26 cellular contexts compared by ENCODE assay signal in the genomic region with DNA sequence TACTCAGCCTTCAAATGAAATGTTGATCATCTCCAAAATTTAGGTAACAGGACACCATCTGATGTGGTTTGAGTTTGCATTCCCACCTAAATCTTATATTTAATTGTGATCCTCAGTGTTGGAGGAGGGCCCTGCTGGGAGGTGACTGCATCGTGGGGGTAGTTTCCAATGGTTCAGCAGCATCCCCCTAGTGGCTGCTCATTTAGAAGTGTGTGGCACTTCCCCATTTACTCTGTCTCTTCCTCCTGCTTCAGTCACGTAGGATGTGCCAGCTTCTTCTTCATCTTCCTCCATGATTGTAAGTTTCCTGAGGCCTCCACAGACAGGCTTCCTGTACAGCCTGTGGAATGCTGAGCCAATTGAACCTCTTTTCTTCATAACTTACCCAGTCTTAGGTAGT.
DNase-seq lines count a peak whose midpoint lies in the region; ATAC-seq and TF ChIP-seq lines count a peak whose summit lies in the region.
"Had no signal": no experiment of that assay in that cellular context is flagged by ENCODE, and none has a peak within 500 bp of the region (broad histone marks: within the 10 kb centered on the region; RNA-seq: fewer than 3 reads in every experiment).

No MANE protein-coding gene starts in this region.

- H3K4me3 ChIP-seq in BE2C (ENCODE audit: low read depth, low read length) = no peak overlapping the region
- H3K4me3 ChIP-seq in fibroblast of the aortic adventitia (ENCODE audit: low read depth, low read length) = no peak overlapping the region
- no peak overlapping the region for H3K4me3 ChIP-seq in CD8-positive, alpha-beta memory T cell (ENCODE audit: low read length)
- H3K4me3 ChIP-seq: lower lobe of right lung, MG63, pancreas had no signal

- TF ChIP-seq CTCF in BE2C (IDR thresholded peaks at IDR 0.05; ENCODE audit: low read depth, low read length) (peak; percentile 43), HFFc6 (IDR thresholded peaks at IDR 0.05) (peak; percentile 30), fibroblast of the aortic adventitia (IDR thresholded peaks at IDR 0.05; ENCODE audit: insufficient read depth, low read length) (peak; percentile 7)

- in situ Hi-C loops in SK-MEL-5 (cut with HindIII; ENCODE audit: low pct_unique_long_range_greater_than_20kb, low sequenced_read_pairs) = no loop called here

- no peaks in the 10 kb centered on the region for H3K9me3 ChIP-seq in BE2C
- H3K9me3 ChIP-seq in CD8-positive, alpha-beta memory T cell (ENCODE audit: low read length) = no peaks in the 10 kb centered on the region
- H3K9me3 ChIP-seq: pancreas had no signal

- no peak overlapping the region for H3K27ac ChIP-seq in CD8-positive, alpha-beta memory T cell (ENCODE audit: low read depth, low read length)
- H3K27ac ChIP-seq: lower lobe of right lung, pancreas, VCaP had no signal

- H3K27me3 ChIP-seq in BE2C = no peaks in the 10 kb centered on the region
- no peaks in the 10 kb centered on the region for H3K27me3 ChIP-seq in CD8-positive, alpha-beta memory T cell (ENCODE audit: insufficient read depth, low read length, poor library complexity, severe bottlenecking)
- H3K27me3 ChIP-seq: MG63, pancreas had no signal

- no peak overlapping the region for H3K4me3 Mint-ChIP-seq in HFFc6
- no peak overlapping the region for H3K4me3 Mint-ChIP-seq in CD8-positive, alpha-beta memory T cell
- H3K4me3 Mint-ChIP-seq: activated CD4-positive, alpha-beta memory T cell treated with anti-CD3 and anti-CD28 coated beads, Interleukin-2, amount 10 ng/mL, durations not matched to agents 7 days and 5 days; activated naive CD4-positive, alpha-beta T cell treated with anti-CD3 and anti-CD28 coated beads for 36 hours; naive B cell; stimulated activated naive B cell treated with anti-CD40 and anti-IgM and Interleukin-4, amounts not matched to agents 10 μg/mL and 1 μg/mL and 100 μg/mL, for 72 hours; T-helper 1 cell treated with Interleukin-12 subunit alpha and Interleukin-12 subunit beta and Interleukin-4 antibody, amounts not matched to agents 30 μg/mL and 1 μg/mL, for 36 hours had no signal

- no peaks in the 10 kb centered on the region for H3K4me1 ChIP-seq in BE2C
- no peaks in the 10 kb centered on the region for H3K4me1 ChIP-seq in CD8-positive, alpha-beta memory T cell (ENCODE audit: insufficient read depth, low read length)
- H3K4me1 ChIP-seq: lower lobe of right lung, pancreas had no signal

- no peak overlapping the region for H3K27ac Mint-ChIP-seq in HFFc6
- no peak overlapping the region for H3K27ac Mint-ChIP-seq in CD8-positive, alpha-beta memory T cell
- H3K27ac Mint-ChIP-seq: activated CD4-positive, alpha-beta memory T cell treated with anti-CD3 and anti-CD28 coated beads, Interleukin-2, amount 10 ng/mL, durations not matched to agents 7 days and 5 days; activated naive CD4-positive, alpha-beta T cell treated with anti-CD3 and anti-CD28 coated beads for 36 hours; naive B cell; stimulated activated naive B cell treated with anti-CD40 and anti-IgM and Interleukin-4, amounts not matched to agents 10 μg/mL and 1 μg/mL and 100 μg/mL, for 72 hours; T-helper 1 cell treated with Interleukin-12 subunit alpha and Interleukin-12 subunit beta and Interleukin-4 antibody, amounts not matched to agents 30 μg/mL and 1 μg/mL, for 36 hours had no signal

- POLR2A ChIA-PET in CD8-positive, alpha-beta memory T cell (lab: Charles Lee) = no interaction called here

- H3K4me1 Mint-ChIP-seq in HFFc6 (ENCODE audit: low read depth) = 0 out of 2 replicates have a peak, but pooled peaks cover 4% of the 10 kb centered on the region
- H3K4me1 Mint-ChIP-seq in CD8-positive, alpha-beta memory T cell = no peaks in the 10 kb centered on the region
- H3K4me1 Mint-ChIP-seq: activated CD4-positive, alpha-beta memory T cell treated with anti-CD3 and anti-CD28 coated beads, Interleukin-2, amount 10 ng/mL, durations not matched to agents 7 days and 5 days; naive B cell; stimulated activated naive B cell treated with anti-CD40 and anti-IgM and Interleukin-4, amounts not matched to agents 10 μg/mL and 1 μg/mL and 100 μg/mL, for 72 hours had no signal

- DNase-seq in BE2C (no peak), HFFc6 (no peak), SK-MEL-5 (ENCODE audit: low read depth, low spot score) (peak; percentile 15), fibroblast of the aortic adventitia (ENCODE audit: low read depth) (no peak), RPMI8226 (no peak), NCI-H446 treated with DMSO at 0.1 percent for 48 hours (lab: John Stamatoyannopoulos, UW) (no peak)
- DNase-seq in CD8-positive, alpha-beta memory T cell = no peak
- DNase-seq: activated CD4-positive, alpha-beta memory T cell treated with anti-CD3 and anti-CD28 coated beads, Interleukin-2, amount 10 ng/mL, durations not matched to agents 7 days and 5 days; activated naive CD4-positive, alpha-beta T cell treated with anti-CD3 and anti-CD28 coated beads for 36 hours; activated T-cell treated with anti-CD3 and anti-CD28 coated beads, Interleukin-2, amount 50 U/mL, for 1 hour; anterior cingulate cortex; cerebellar nuclear complex; DMS 273 treated with DMSO at 0.1 percent for 48 hours; effector memory CD4-positive, alpha-beta T cell; head of caudate nucleus; islet precursor cell; lower lobe of right lung; MG63; naive B cell; NCI-H187 treated with DMSO at 0.1 percent for 48 hours; pancreas; stimulated activated naive B cell treated with anti-CD40 and anti-IgM and Interleukin-4, amounts not matched to agents 10 μg/mL and 1 μg/mL and 100 μg/mL, for 72 hours had no signal

- peaks cover 13% of the 10 kb centered on the region for H3K9me3 Mint-ChIP-seq in HFFc6
- peaks cover 4 to 12% (median 7%) of the 10 kb centered on the region in 5 donors for H3K9me3 Mint-ChIP-seq in CD8-positive, alpha-beta memory T cell

- peaks cover 1% of the 10 kb centered on the region; the same call in 1 of the 2 replicates for H3K27me3 Mint-ChIP-seq in HFFc6 (ENCODE audit: insufficient read depth)
- H3K27me3 Mint-ChIP-seq in CD8-positive, alpha-beta memory T cell = no peaks in the 10 kb centered on the region
- H3K27me3 Mint-ChIP-seq: activated CD4-positive, alpha-beta memory T cell treated with anti-CD3 and anti-CD28 coated beads, Interleukin-2, amount 10 ng/mL, durations not matched to agents 7 days and 5 days; naive B cell; stimulated activated naive B cell treated with anti-CD40 and anti-IgM and Interleukin-4, amounts not matched to agents 10 μg/mL and 1 μg/mL and 100 μg/mL, for 72 hours had no signal

- CTCF ChIA-PET in CD8-positive, alpha-beta memory T cell (lab: Charles Lee) = no interaction called here

- peaks cover 22% of the 10 kb centered on the region for H3K36me3 Mint-ChIP-seq in HFFc6 (ENCODE audit: low read depth)
- H3K36me3 Mint-ChIP-seq in CD8-positive, alpha-beta memory T cell = no peaks in the 10 kb centered on the region
- H3K36me3 Mint-ChIP-seq: naive B cell; stimulated activated naive B cell treated with anti-CD40 and anti-IgM and Interleukin-4, amounts not matched to agents 10 μg/mL and 1 μg/mL and 100 μg/mL, for 72 hours had no signal

- no peak for ATAC-seq in SK-N-SH treated with all-trans-retinoic acid at 6 μM for 48 hours
- ATAC-seq: lower lobe of right lung; pancreas; sciatic nerve; stimulated activated naive B cell treated with anti-CD40 and anti-IgM and Interleukin-4, amounts not matched to agents 10 μg/mL and 1 μg/mL and 100 μg/mL, for 72 hours had no signal

- H3K36me3 ChIP-seq in BE2C = no peaks in the 10 kb centered on the region
- H3K36me3 ChIP-seq in CD8-positive, alpha-beta memory T cell (ENCODE audit: insufficient read depth, low read length) = no peaks in the 10 kb centered on the region
- H3K36me3 ChIP-seq: lower lobe of right lung, pancreas had no signal

TF ChIP-seq in SK-N-SH treated with all-trans-retinoic acid at 6 μM for 48 hours, 23 proteins besides CTCF, POLR2A, EP300 and RAD21:
- TF ChIP-seq ZNF565 (CRISPR knock-in tag; conservative IDR thresholded peaks at IDR 0.05; ENCODE audit: low read depth) (no peak), SNAI2 (CRISPR knock-in tag; IDR thresholded peaks at IDR 0.05) (no peak), ZNF70 (CRISPR knock-in tag; IDR thresholded peaks at IDR 0.05) (no peak)
